Comparison of ENCODE assay signal across 1 cellular context in genomic region chr11:72683782-72684200, GRCh38.
TF ChIP-seq lines count a peak whose summit lies in the region.

No MANE protein-coding gene starts in this region.

TF ChIP-seq in GM23338, 12 proteins besides CTCF, POLR2A, EP300 and RAD21 (continued from another document):
- TF ChIP-seq, protein P1, sequence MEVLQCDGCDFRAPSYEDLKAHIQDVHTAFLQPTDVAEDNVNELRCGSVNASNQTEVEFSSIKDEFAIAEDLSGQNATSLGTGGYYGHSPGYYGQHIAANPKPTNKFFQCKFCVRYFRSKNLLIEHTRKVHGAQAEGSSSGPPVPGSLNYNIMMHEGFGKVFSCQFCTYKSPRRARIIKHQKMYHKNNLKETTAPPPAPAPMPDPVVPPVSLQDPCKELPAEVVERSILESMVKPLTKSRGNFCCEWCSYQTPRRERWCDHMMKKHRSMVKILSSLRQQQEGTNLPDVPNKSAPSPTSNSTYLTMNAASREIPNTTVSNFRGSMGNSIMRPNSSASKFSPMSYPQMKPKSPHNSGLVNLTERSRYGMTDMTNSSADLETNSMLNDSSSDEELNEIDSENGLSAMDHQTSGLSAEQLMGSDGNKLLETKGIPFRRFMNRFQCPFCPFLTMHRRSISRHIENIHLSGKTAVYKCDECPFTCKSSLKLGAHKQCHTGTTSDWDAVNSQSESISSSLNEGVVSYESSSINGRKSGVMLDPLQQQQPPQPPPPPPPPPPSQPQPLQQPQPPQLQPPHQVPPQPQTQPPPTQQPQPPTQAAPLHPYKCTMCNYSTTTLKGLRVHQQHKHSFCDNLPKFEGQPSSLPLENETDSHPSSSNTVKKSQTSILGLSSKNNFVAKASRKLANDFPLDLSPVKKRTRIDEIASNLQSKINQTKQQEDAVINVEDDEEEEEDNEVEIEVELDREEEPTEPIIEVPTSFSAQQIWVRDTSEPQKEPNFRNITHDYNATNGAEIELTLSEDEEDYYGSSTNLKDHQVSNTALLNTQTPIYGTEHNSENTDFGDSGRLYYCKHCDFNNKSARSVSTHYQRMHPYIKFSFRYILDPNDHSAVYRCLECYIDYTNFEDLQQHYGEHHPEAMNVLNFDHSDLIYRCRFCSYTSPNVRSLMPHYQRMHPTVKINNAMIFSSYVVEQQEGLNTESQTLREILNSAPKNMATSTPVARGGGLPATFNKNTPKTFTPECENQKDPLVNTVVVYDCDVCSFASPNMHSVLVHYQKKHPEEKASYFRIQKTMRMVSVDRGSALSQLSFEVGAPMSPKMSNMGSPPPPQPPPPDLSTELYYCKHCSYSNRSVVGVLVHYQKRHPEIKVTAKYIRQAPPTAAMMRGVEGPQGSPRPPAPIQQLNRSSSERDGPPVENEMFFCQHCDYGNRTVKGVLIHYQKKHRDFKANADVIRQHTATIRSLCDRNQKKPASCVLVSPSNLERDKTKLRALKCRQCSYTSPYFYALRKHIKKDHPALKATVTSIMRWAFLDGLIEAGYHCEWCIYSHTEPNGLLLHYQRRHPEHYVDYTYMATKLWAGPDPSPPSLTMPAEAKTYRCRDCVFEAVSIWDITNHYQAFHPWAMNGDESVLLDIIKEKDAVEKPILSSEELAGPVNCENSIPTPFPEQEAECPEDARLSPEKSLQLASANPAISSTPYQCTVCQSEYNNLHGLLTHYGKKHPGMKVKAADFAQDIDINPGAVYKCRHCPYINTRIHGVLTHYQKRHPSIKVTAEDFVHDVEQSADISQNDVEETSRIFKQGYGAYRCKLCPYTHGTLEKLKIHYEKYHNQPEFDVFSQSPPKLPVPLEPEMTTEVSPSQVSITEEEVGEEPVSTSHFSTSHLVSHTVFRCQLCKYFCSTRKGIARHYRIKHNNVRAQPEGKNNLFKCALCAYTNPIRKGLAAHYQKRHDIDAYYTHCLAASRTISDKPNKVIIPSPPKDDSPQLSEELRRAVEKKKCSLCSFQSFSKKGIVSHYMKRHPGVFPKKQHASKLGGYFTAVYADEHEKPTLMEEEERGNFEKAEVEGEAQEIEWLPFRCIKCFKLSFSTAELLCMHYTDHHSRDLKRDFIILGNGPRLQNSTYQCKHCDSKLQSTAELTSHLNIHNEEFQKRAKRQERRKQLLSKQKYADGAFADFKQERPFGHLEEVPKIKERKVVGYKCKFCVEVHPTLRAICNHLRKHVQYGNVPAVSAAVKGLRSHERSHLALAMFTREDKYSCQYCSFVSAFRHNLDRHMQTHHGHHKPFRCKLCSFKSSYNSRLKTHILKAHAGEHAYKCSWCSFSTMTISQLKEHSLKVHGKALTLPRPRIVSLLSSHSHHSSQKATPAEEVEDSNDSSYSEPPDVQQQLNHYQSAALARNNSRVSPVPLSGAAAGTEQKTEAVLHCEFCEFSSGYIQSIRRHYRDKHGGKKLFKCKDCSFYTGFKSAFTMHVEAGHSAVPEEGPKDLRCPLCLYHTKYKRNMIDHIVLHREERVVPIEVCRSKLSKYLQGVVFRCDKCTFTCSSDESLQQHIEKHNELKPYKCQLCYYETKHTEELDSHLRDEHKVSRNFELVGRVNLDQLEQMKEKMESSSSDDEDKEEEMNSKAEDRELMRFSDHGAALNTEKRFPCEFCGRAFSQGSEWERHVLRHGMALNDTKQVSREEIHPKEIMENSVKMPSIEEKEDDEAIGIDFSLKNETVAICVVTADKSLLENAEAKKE (CRISPR knock-in tag; IDR thresholded peaks at IDR 0.05), result no peak
